8 cellular contexts compared by ENCODE assay signal in genomic region chr17:76385892-76386786, GRCh38. TPM values are rescaled to one million over a fixed set of nuclear protein-coding genes. Genes with fewer than 3 reads are reported as not detected.
A peak's percentile ranks its signal among the peaks of the same experiment; 100 is the strongest.
DNase-seq lines count a peak whose midpoint lies in the region; ATAC-seq and TF ChIP-seq lines count a peak whose summit lies in the region.

No MANE protein-coding gene starts in this region.

- RAD21 ChIA-PET in HCT116 (lab: Charles Lee; ENCODE audit: low non-redundant PET in 1 of 2, low total read pairs in 2 of 2, uncharacterized antibody in 2 of 2, unreplicated experiment in 2 of 2), result interaction anchor here in 1 of 2 experiments (1.0 kb wide), 1 partner anchor 13 kb away, joined by 3 read pairs; no protein-coding TSS in a partner anchor

- H3K4me2 ChIP-seq in HCT116 (ENCODE audit: low read length), result peak overlapping the region; percentile 98

- H3K27me3 Mint-ChIP-seq in activated CD8-positive, alpha-beta memory T cell treated with anti-CD3 and anti-CD28 coated beads, Interleukin-2, amount 10 ng/mL, durations not matched to agents 7 days and 5 days, result no peaks in the 10 kb centered on the region
- H3K27me3 Mint-ChIP-seq in endothelial cell (ENCODE audit: unreplicated experiment), result peaks cover 20% of the 10 kb centered on the region
- H3K27me3 Mint-ChIP-seq in stimulated activated memory B cell treated with anti-CD40 and anti-IgM and Interleukin-4, amounts not matched to agents 10 μg/mL and 1 μg/mL and 100 μg/mL, for 72 hours, result peaks cover 15% of the 10 kb centered on the region

- no peak for TF ChIP-seq POLR2A in HCT116 (IDR thresholded peaks at IDR 0.05; ENCODE audit: borderline replicate concordance, extremely low read depth, insufficient read depth, insufficient read length)

- H3K36me3 Mint-ChIP-seq in activated CD8-positive, alpha-beta memory T cell treated with anti-CD3 and anti-CD28 coated beads, Interleukin-2, amount 10 ng/mL, durations not matched to agents 7 days and 5 days, result peaks cover 2% of the 10 kb centered on the region
- H3K36me3 Mint-ChIP-seq in endothelial cell (ENCODE audit: low read depth, unreplicated experiment), result peaks cover 5% of the 10 kb centered on the region
- peaks cover 17% of the 10 kb centered on the region for H3K36me3 Mint-ChIP-seq in stimulated activated memory B cell treated with anti-CD40 and anti-IgM and Interleukin-4, amounts not matched to agents 10 μg/mL and 1 μg/mL and 100 μg/mL, for 72 hours

- H3K27ac Mint-ChIP-seq in activated CD8-positive, alpha-beta memory T cell treated with anti-CD3 and anti-CD28 coated beads, Interleukin-2, amount 10 ng/mL, durations not matched to agents 7 days and 5 days, result no peak overlapping the region
- H3K27ac Mint-ChIP-seq in endothelial cell (ENCODE audit: unreplicated experiment), result no peak overlapping the region
- no peak overlapping the region for H3K27ac Mint-ChIP-seq in stimulated activated memory B cell treated with anti-CD40 and anti-IgM and Interleukin-4, amounts not matched to agents 10 μg/mL and 1 μg/mL and 100 μg/mL, for 72 hours

- H3K4me1 Mint-ChIP-seq in activated CD8-positive, alpha-beta memory T cell treated with anti-CD3 and anti-CD28 coated beads, Interleukin-2, amount 10 ng/mL, durations not matched to agents 7 days and 5 days, result peaks cover 17% of the 10 kb centered on the region
- H3K4me1 Mint-ChIP-seq in endothelial cell (ENCODE audit: unreplicated experiment), result peaks cover 30% of the 10 kb centered on the region
- peaks cover 26% of the 10 kb centered on the region for H3K4me1 Mint-ChIP-seq in stimulated activated memory B cell treated with anti-CD40 and anti-IgM and Interleukin-4, amounts not matched to agents 10 μg/mL and 1 μg/mL and 100 μg/mL, for 72 hours

- peaks cover 11% of the 10 kb centered on the region; the same call in 1 of the 2 replicates for H3K27me3 ChIP-seq in HCT116 (ENCODE audit: insufficient read depth, low read length)
- peaks cover 5% of the 10 kb centered on the region for H3K27me3 ChIP-seq in muscle layer of duodenum (ENCODE audit: low read depth, low read length)

- peak; percentile 83 to 98 (median 85) for TF ChIP-seq CTCF in HCT116 (IDR thresholded peaks at IDR 0.05 in 2 of 3, conservative IDR thresholded peaks at IDR 0.05 in 1 of 3; ENCODE audit: borderline replicate concordance in 1 of 3, insufficient read depth in 1 of 3, low read depth in 2 of 3, low read length in 2 of 3)
- TF ChIP-seq CTCF in endothelial cell (IDR thresholded peaks at IDR 0.05; ENCODE audit: unreplicated experiment), result peak; percentile 98

- TF ChIP-seq RAD21 in HCT116 (IDR thresholded peaks at IDR 0.05; ENCODE audit: low read depth), result no peak

- intact Hi-C loops in HCT116 (cut with micrococcal nuclease), result loop anchor here (5.0 kb wide), 1 partner anchor 34 kb away; the partner anchor contains the start of gene PRPSAP1

- H4K20me1 ChIP-seq in HCT116 (ENCODE audit: insufficient read depth), result no peaks in the 10 kb centered on the region

- H3K9ac ChIP-seq in HCT116 (ENCODE audit: low read length), result peak overlapping the region; percentile 28; the same call in 1 of the 2 replicates

- BruUV-seq in HCT116 (replicated peaks; lab: Mats Ljungman, UMichigan), result no TSS peak

- H2AFZ ChIP-seq in HCT116 (ENCODE audit: low read depth, low read length, poor library complexity, severe bottlenecking), result peak overlapping the region; percentile 26

- H3K36me3 ChIP-seq in HCT116 (ENCODE audit: control insufficient read depth in 1 of 2, insufficient read depth in 2 of 2, low read length in 2 of 2) (peaks cover 4 to 9% of the 10 kb centered on the region in 2 experiments; a peak in 3 of 4 replicates), muscle layer of duodenum (ENCODE audit: control insufficient read depth in 1 of 2, insufficient read depth in 2 of 2, low read length in 2 of 2) (peaks cover 0 to 20% of the 10 kb centered on the region in 2 donors)

- ATAC-seq in HCT116, result peak; percentile 30
- ATAC-seq in activated CD8-positive, alpha-beta memory T cell treated with anti-CD3 and anti-CD28 coated beads, Interleukin-2, amount 10 ng/mL, durations not matched to agents 7 days and 5 days, result peak; percentile 31
- ATAC-seq in stimulated activated memory B cell treated with anti-CD40 and anti-IgM and Interleukin-4, amounts not matched to agents 10 μg/mL and 1 μg/mL and 100 μg/mL, for 72 hours, result peak; percentile 46
- ATAC-seq in HG03457 (IDR thresholded peaks at IDR 0.05; ENCODE audit: unreplicated experiment), result no peak

- DNase-seq in Ammon's horn (ENCODE audit: low spot score) (peak; percentile 49), HCT116 (ENCODE audit: low read depth, low spot score) (peak; percentile 68), NOMO-1 treated with dmso at 0.1 percent for 144 hours (lab: John Stamatoyannopoulos, UW; ENCODE audit: unreplicated experiment) (peak; percentile 66), endothelial cell (ENCODE audit: low spot score) (peak; percentile 82)
- DNase-seq in activated CD8-positive, alpha-beta memory T cell treated with anti-CD3 and anti-CD28 coated beads, Interleukin-2, amount 10 ng/mL, durations not matched to agents 7 days and 5 days, result peak; percentile 91

- H3K4me3 ChIP-seq in HCT116 (replicated peaks in 1 of 2; ENCODE audit: low read depth in 1 of 2, low read length in 2 of 2), result peak overlapping the region; percentile 37 to 73
- peak overlapping the region; percentile 48 to 73 for H3K4me3 ChIP-seq in muscle layer of duodenum (ENCODE audit: low read depth in 1 of 2, low read length in 2 of 2)

- POLR2A ChIA-PET in HCT116 (lab: Charles Lee), result no interaction called here

- H3K27ac ChIP-seq in HCT116 (ENCODE audit: low read depth, low read length) (no peak overlapping the region), muscle layer of duodenum (ENCODE audit: low read length) (no peak overlapping the region)

- H3K4me1 ChIP-seq in HCT116 (ENCODE audit: control insufficient read depth in 1 of 2, insufficient read depth in 2 of 2, low read length in 2 of 2) (peaks cover 26 to 41% of the 10 kb centered on the region in 2 experiments), muscle layer of duodenum (ENCODE audit: control insufficient read depth in 1 of 2, insufficient read depth in 2 of 2, low read length in 2 of 2) (peaks cover 0 to 33% of the 10 kb centered on the region in 2 donors)

- no peaks in the 10 kb centered on the region for H3K79me2 ChIP-seq in HCT116 (ENCODE audit: insufficient read depth, low read length)

- no peaks in the 10 kb centered on the region for H3K9me3 ChIP-seq in HCT116 (ENCODE audit: control insufficient read depth in 1 of 2, insufficient read depth in 1 of 2, low read depth in 1 of 2, low read length in 2 of 2)
- H3K9me3 ChIP-seq in muscle layer of duodenum (ENCODE audit: control insufficient read depth in 1 of 2, low read length in 2 of 2), result no peaks in the 10 kb centered on the region

- H3K9me2 ChIP-seq in HCT116 (ENCODE audit: insufficient read depth), result no peaks in the 10 kb centered on the region

- CTCF ChIA-PET in HCT116 (lab: Charles Lee), result interaction anchor here (0.9 to 4.7 kb wide), 14 partner anchors 7 to 107 kb away, joined by 3 to 42 read pairs (median 4); no protein-coding TSS in a partner anchor
- CTCF ChIA-PET in activated CD8-positive, alpha-beta memory T cell treated with anti-CD3 and anti-CD28 coated beads, Interleukin-2, amount 10 ng/mL, durations not matched to agents 7 days and 5 days (lab: Charles Lee), result interaction anchor here (0.8 to 11.1 kb wide), 28 partner anchors 10 to 382 kb away, joined by 3 to 158 read pairs (median 6); partner anchors contain the start of genes EXOC7, PRPSAP1, QRICH2 and RHBDF2

- peak overlapping the region; percentile 57 for H3K4me3 Mint-ChIP-seq in activated CD8-positive, alpha-beta memory T cell treated with anti-CD3 and anti-CD28 coated beads, Interleukin-2, amount 10 ng/mL, durations not matched to agents 7 days and 5 days
- H3K4me3 Mint-ChIP-seq in endothelial cell (ENCODE audit: unreplicated experiment), result peak overlapping the region; percentile 40
- H3K4me3 Mint-ChIP-seq in stimulated activated memory B cell treated with anti-CD40 and anti-IgM and Interleukin-4, amounts not matched to agents 10 μg/mL and 1 μg/mL and 100 μg/mL, for 72 hours, result peak overlapping the region; percentile 74

- H3K9me3 Mint-ChIP-seq in activated CD8-positive, alpha-beta memory T cell treated with anti-CD3 and anti-CD28 coated beads, Interleukin-2, amount 10 ng/mL, durations not matched to agents 7 days and 5 days (ENCODE audit: low read depth), result no peaks in the 10 kb centered on the region
- no peaks in the 10 kb centered on the region for H3K9me3 Mint-ChIP-seq in endothelial cell (ENCODE audit: unreplicated experiment)
- no peaks in the 10 kb centered on the region for H3K9me3 Mint-ChIP-seq in stimulated activated memory B cell treated with anti-CD40 and anti-IgM and Interleukin-4, amounts not matched to agents 10 μg/mL and 1 μg/mL and 100 μg/mL, for 72 hours

TF ChIP-seq in HCT116, 20 proteins besides CTCF, POLR2A, EP300 and RAD21 (continues in another document):
- TF ChIP-seq EGR1 (IDR thresholded peaks at IDR 0.05; ENCODE audit: low read depth) (no peak), FOSL1 (IDR thresholded peaks at IDR 0.05; ENCODE audit: low read depth) (no peak), ZFX (IDR thresholded peaks at IDR 0.05) (peak; percentile 68; the same call in 1 of the 2 replicates), YY1 (IDR thresholded peaks at IDR 0.05; ENCODE audit: extremely low read depth, insufficient replicate concordance, low read depth, low read length) (peak; percentile 71)

RNA-seq across cellular contexts. Expression of gene SPHK1, which starts 1.7 kb away (rescaled TPM):
- total RNA-seq in HCT116 (2021; ENCODE audit: unreplicated experiment) (4.6 TPM), endothelial cell (ENCODE audit: unreplicated experiment) (15.4 TPM)
- 3.3 and 3.8 TPM in 2 replicates for polyA plus RNA-seq in HCT116 (2012)
- total RNA-seq in activated CD8-positive, alpha-beta memory T cell treated with anti-CD3 and anti-CD28 coated beads, Interleukin-2, amount 10 ng/mL, durations not matched to agents 7 days and 5 days, result 1 to 10 TPM; 5.4 to 8.4 TPM

RNA-seq across cellular contexts. Expression of gene PRPSAP1, which starts 32.4 kb away (rescaled TPM):
- 81.4 TPM for total RNA-seq in HCT116 (2021; ENCODE audit: unreplicated experiment)
- 78.6 and 90.4 TPM in 2 replicates for polyA plus RNA-seq in HCT116 (2012)
- total RNA-seq in activated CD8-positive, alpha-beta memory T cell treated with anti-CD3 and anti-CD28 coated beads, Interleukin-2, amount 10 ng/mL, durations not matched to agents 7 days and 5 days, result 10 to 100 TPM; 63.9 to 64.7 TPM
- 136 TPM for total RNA-seq in endothelial cell (ENCODE audit: unreplicated experiment)
